In the genomic region with DNA sequence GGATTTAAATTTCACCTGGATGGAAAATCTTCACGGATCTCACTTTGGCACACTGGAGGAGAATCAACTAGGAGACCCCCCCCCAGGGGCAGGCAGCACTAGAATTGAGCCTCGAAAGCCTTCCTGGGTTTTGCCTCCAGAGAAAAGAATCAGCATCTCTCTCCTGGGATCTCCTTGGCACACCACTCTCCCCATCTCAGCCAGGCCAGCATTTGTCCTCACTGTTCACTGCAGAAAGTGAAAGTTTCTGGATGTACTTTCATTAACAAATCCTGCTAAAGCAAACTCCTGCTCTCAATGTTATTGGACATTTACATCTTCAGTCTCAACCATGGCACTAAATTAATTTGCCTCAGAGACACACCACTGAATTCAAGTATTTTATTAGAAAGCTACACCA, we compare ENCODE assay signal across 1 cellular context.
TF ChIP-seq lines count a peak whose summit lies in the region.

No MANE protein-coding gene starts in this region.

TF ChIP-seq in H1, 55 proteins besides CTCF, POLR2A, EP300 and RAD21:
- TF ChIP-seq POLR2AphosphoS5 (IDR thresholded peaks at IDR 0.05; ENCODE audit: low read depth, low read length): no peak
- TF ChIP-seq RFX5 (IDR thresholded peaks at IDR 0.05; ENCODE audit: borderline replicate concordance, low read depth, low read length): no peak
- TF ChIP-seq, protein P1, sequence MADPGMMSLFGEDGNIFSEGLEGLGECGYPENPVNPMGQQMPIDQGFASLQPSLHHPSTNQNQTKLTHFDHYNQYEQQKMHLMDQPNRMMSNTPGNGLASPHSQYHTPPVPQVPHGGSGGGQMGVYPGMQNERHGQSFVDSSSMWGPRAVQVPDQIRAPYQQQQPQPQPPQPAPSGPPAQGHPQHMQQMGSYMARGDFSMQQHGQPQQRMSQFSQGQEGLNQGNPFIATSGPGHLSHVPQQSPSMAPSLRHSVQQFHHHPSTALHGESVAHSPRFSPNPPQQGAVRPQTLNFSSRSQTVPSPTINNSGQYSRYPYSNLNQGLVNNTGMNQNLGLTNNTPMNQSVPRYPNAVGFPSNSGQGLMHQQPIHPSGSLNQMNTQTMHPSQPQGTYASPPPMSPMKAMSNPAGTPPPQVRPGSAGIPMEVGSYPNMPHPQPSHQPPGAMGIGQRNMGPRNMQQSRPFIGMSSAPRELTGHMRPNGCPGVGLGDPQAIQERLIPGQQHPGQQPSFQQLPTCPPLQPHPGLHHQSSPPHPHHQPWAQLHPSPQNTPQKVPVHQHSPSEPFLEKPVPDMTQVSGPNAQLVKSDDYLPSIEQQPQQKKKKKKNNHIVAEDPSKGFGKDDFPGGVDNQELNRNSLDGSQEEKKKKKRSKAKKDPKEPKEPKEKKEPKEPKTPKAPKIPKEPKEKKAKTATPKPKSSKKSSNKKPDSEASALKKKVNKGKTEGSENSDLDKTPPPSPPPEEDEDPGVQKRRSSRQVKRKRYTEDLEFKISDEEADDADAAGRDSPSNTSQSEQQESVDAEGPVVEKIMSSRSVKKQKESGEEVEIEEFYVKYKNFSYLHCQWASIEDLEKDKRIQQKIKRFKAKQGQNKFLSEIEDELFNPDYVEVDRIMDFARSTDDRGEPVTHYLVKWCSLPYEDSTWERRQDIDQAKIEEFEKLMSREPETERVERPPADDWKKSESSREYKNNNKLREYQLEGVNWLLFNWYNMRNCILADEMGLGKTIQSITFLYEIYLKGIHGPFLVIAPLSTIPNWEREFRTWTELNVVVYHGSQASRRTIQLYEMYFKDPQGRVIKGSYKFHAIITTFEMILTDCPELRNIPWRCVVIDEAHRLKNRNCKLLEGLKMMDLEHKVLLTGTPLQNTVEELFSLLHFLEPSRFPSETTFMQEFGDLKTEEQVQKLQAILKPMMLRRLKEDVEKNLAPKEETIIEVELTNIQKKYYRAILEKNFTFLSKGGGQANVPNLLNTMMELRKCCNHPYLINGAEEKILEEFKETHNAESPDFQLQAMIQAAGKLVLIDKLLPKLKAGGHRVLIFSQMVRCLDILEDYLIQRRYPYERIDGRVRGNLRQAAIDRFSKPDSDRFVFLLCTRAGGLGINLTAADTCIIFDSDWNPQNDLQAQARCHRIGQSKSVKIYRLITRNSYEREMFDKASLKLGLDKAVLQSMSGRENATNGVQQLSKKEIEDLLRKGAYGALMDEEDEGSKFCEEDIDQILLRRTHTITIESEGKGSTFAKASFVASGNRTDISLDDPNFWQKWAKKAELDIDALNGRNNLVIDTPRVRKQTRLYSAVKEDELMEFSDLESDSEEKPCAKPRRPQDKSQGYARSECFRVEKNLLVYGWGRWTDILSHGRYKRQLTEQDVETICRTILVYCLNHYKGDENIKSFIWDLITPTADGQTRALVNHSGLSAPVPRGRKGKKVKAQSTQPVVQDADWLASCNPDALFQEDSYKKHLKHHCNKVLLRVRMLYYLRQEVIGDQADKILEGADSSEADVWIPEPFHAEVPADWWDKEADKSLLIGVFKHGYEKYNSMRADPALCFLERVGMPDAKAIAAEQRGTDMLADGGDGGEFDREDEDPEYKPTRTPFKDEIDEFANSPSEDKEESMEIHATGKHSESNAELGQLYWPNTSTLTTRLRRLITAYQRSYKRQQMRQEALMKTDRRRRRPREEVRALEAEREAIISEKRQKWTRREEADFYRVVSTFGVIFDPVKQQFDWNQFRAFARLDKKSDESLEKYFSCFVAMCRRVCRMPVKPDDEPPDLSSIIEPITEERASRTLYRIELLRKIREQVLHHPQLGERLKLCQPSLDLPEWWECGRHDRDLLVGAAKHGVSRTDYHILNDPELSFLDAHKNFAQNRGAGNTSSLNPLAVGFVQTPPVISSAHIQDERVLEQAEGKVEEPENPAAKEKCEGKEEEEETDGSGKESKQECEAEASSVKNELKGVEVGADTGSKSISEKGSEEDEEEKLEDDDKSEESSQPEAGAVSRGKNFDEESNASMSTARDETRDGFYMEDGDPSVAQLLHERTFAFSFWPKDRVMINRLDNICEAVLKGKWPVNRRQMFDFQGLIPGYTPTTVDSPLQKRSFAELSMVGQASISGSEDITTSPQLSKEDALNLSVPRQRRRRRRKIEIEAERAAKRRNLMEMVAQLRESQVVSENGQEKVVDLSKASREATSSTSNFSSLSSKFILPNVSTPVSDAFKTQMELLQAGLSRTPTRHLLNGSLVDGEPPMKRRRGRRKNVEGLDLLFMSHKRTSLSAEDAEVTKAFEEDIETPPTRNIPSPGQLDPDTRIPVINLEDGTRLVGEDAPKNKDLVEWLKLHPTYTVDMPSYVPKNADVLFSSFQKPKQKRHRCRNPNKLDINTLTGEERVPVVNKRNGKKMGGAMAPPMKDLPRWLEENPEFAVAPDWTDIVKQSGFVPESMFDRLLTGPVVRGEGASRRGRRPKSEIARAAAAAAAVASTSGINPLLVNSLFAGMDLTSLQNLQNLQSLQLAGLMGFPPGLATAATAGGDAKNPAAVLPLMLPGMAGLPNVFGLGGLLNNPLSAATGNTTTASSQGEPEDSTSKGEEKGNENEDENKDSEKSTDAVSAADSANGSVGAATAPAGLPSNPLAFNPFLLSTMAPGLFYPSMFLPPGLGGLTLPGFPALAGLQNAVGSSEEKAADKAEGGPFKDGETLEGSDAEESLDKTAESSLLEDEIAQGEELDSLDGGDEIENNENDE (IDR thresholded peaks at IDR 0.05; ENCODE audit: insufficient replicate concordance, low read length): no peak
- TF ChIP-seq, protein P2, sequence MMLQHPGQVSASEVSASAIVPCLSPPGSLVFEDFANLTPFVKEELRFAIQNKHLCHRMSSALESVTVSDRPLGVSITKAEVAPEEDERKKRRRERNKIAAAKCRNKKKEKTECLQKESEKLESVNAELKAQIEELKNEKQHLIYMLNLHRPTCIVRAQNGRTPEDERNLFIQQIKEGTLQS (IDR thresholded peaks at IDR 0.05; ENCODE audit: insufficient read depth, low read depth, low read length): no peak
- TF ChIP-seq JUND (IDR thresholded peaks at IDR 0.05; ENCODE audit: low read length): no peak
- no peak for TF ChIP-seq HDAC2 (IDR thresholded peaks at IDR 0.05; ENCODE audit: borderline replicate concordance in 1 of 2, low read depth in 2 of 2, low read length in 2 of 2)
- TF ChIP-seq EGR1 (IDR thresholded peaks at IDR 0.05; ENCODE audit: borderline replicate concordance, low read depth, low read length): no peak
- TF ChIP-seq KDM5A (IDR thresholded peaks at IDR 0.05; ENCODE audit: low read length): no peak
- no peak for TF ChIP-seq BRCA1 (IDR thresholded peaks at IDR 0.05; ENCODE audit: low read depth, low read length)
- no peak for TF ChIP-seq CREB1 (IDR thresholded peaks at IDR 0.05)
- no peak for TF ChIP-seq CEBPB (IDR thresholded peaks at IDR 0.05; ENCODE audit: low read depth, low read length)
- TF ChIP-seq PHF8 (conservative IDR thresholded peaks at IDR 0.05; ENCODE audit: low read depth, low read length): no peak
- TF ChIP-seq RXRA (IDR thresholded peaks at IDR 0.05; ENCODE audit: insufficient read depth, low read depth, low read length): no peak
- TF ChIP-seq, protein P3, sequence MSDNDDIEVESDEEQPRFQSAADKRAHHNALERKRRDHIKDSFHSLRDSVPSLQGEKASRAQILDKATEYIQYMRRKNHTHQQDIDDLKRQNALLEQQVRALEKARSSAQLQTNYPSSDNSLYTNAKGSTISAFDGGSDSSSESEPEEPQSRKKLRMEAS (IDR thresholded peaks at IDR 0.05): no peak
- TF ChIP-seq SIN3A (conservative IDR thresholded peaks at IDR 0.05 in 1 of 2, IDR thresholded peaks at IDR 0.05 in 1 of 2; ENCODE audit: low read depth in 1 of 2, low read length in 2 of 2): no peak
- no peak for TF ChIP-seq SUZ12 (IDR thresholded peaks at IDR 0.05; ENCODE audit: low read length)
- no peak for TF ChIP-seq YY1 (IDR thresholded peaks at IDR 0.05; ENCODE audit: low read depth, low read length)
- TF ChIP-seq CTBP2 (IDR thresholded peaks at IDR 0.05; ENCODE audit: borderline replicate concordance, insufficient read depth, insufficient read length, low read length): no peak
- TF ChIP-seq RBBP5 (IDR thresholded peaks at IDR 0.05; ENCODE audit: borderline replicate concordance, low read depth, low read length): no peak
- TF ChIP-seq, protein P4, sequence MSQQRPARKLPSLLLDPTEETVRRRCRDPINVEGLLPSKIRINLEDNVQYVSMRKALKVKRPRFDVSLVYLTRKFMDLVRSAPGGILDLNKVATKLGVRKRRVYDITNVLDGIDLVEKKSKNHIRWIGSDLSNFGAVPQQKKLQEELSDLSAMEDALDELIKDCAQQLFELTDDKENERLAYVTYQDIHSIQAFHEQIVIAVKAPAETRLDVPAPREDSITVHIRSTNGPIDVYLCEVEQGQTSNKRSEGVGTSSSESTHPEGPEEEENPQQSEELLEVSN (IDR thresholded peaks at IDR 0.05): no peak
